2 cellular contexts compared by ENCODE assay signal in genomic region chr11:65540290-65541092, GRCh38.
A peak's percentile ranks its signal among the peaks of the same experiment; 100 is the strongest.
TF ChIP-seq lines count a peak whose summit lies in the region.

No MANE protein-coding gene starts in this region.

TF ChIP-seq in Ishikawa, 13 proteins besides CTCF, POLR2A, EP300 and RAD21 (continued from another document):
- TF ChIP-seq USF1 (IDR thresholded peaks at IDR 0.05) (peak; percentile 70), TAF1 (IDR thresholded peaks at IDR 0.05; ENCODE audit: low read depth) (peak; percentile 51; the same call in 1 of the 2 replicates), ZBTB7A (IDR thresholded peaks at IDR 0.05; ENCODE audit: low read depth) (peak; percentile 18; the same call in 1 of the 2 replicates), TCF12 (IDR thresholded peaks at IDR 0.05; ENCODE audit: low read depth) (no peak; the same call in 1 of the 2 replicates), NFIC (IDR thresholded peaks at IDR 0.05) (peak; percentile 36), FOXM1 (IDR thresholded peaks at IDR 0.05; ENCODE audit: borderline replicate concordance, low read depth) (no peak), REST (IDR thresholded peaks at IDR 0.05; ENCODE audit: low read depth) (no peak), EGR1 (IDR thresholded peaks at IDR 0.05) (peak; percentile 96)

TF ChIP-seq in SK-N-SH, 30 proteins besides CTCF, POLR2A, EP300 and RAD21 (continued from another document):
- TF ChIP-seq ZBTB33 (IDR thresholded peaks at IDR 0.05; ENCODE audit: borderline replicate concordance, low read depth) (no peak), REST (IDR thresholded peaks at IDR 0.05; ENCODE audit: low read depth, low read length) (no peak), FOXJ3 (CRISPR knock-in tag; IDR thresholded peaks at IDR 0.05) (0 out of 2 replicates have a peak, but pooled peaks have one; percentile 12), GATA2 (CRISPR knock-in tag; IDR thresholded peaks at IDR 0.05) (no peak), IRF3 (IDR thresholded peaks at IDR 0.05; ENCODE audit: low read depth, low read length) (no peak), RFX5 (IDR thresholded peaks at IDR 0.05; ENCODE audit: low read length) (no peak), TEAD4 (IDR thresholded peaks at IDR 0.05; ENCODE audit: borderline replicate concordance, insufficient read depth) (no peak), SIN3A (IDR thresholded peaks at IDR 0.05; ENCODE audit: borderline replicate concordance, low read depth, low read length) (no peak), USF2 (IDR thresholded peaks at IDR 0.05; ENCODE audit: borderline replicate concordance, low read depth, low read length) (no peak), JUND (IDR thresholded peaks at IDR 0.05) (no peak), NFIC (IDR thresholded peaks at IDR 0.05; ENCODE audit: borderline replicate concordance) (no peak), ELF1 (IDR thresholded peaks at IDR 0.05) (no peak), EZH2phosphoT487 (IDR thresholded peaks at IDR 0.05; ENCODE audit: borderline replicate concordance, low read depth) (no peak), USF1 (IDR thresholded peaks at IDR 0.05; ENCODE audit: borderline replicate concordance, low read depth) (no peak), MAX (IDR thresholded peaks at IDR 0.05; ENCODE audit: low read depth) (peak; percentile 16; the same call in 1 of the 2 replicates), SMC3 (IDR thresholded peaks at IDR 0.05; ENCODE audit: low read depth, low read length) (peak; percentile 83), NRF1 (IDR thresholded peaks at IDR 0.05; ENCODE audit: low read depth, low read length) (no peak), MXI1 (IDR thresholded peaks at IDR 0.05; ENCODE audit: low read depth, low read length) (peak; percentile 55), PBX3 (IDR thresholded peaks at IDR 0.05) (peak; percentile 5; the same call in 1 of the 2 replicates), FOXM1 (IDR thresholded peaks at IDR 0.05; ENCODE audit: low read depth) (no peak; the same call in 1 of the 2 replicates), CHD2 (IDR thresholded peaks at IDR 0.05; ENCODE audit: low read length, partially characterized antibody) (peak; percentile 29), TCF12 (IDR thresholded peaks at IDR 0.05) (no peak)
TF ChIP-seq in SK-N-SH: peak in this region for 7.
